ENCODE assay signal across 1 cellular context in genomic region chr16:89491238-89491869, GRCh38.
A peak's percentile ranks its signal among the peaks of the same experiment; 100 is the strongest.
TF ChIP-seq lines count a peak whose summit lies in the region.

No MANE protein-coding gene starts in this region.

TF ChIP-seq in HepG2, 621 proteins besides CTCF, POLR2A, EP300 and RAD21 (continues in another document):
- TF ChIP-seq ZNF441 (CRISPR knock-in tag; IDR thresholded peaks at IDR 0.05; ENCODE audit: borderline replicate concordance): peak; percentile 40; the same call in 1 of the 2 replicates
- TF ChIP-seq ZNF879 (CRISPR knock-in tag; IDR thresholded peaks at IDR 0.05): 0 out of 2 replicates have a peak, but pooled peaks have one; percentile 51
- TF ChIP-seq KDM5A (IDR thresholded peaks at IDR 0.05; ENCODE audit: borderline replicate concordance, low read length): peak; percentile 69
- TF ChIP-seq ZNF576 (CRISPR knock-in tag; IDR thresholded peaks at IDR 0.05): no peak
- TF ChIP-seq THAP9 (CRISPR knock-in tag; IDR thresholded peaks at IDR 0.05; ENCODE audit: borderline replicate concordance): peak; percentile 55; the same call in 1 of the 2 replicates
- TF ChIP-seq ZNF713 (CRISPR knock-in tag; IDR thresholded peaks at IDR 0.05): 0 out of 2 replicates have a peak, but pooled peaks have one; percentile 26
- TF ChIP-seq ZBTB37 (CRISPR knock-in tag; IDR thresholded peaks at IDR 0.05): 0 out of 2 replicates have a peak, but pooled peaks have one; percentile 40
- TF ChIP-seq KDM5B (CRISPR knock-in tag; IDR thresholded peaks at IDR 0.05; ENCODE audit: borderline replicate concordance): 0 out of 2 replicates have a peak, but pooled peaks have one; percentile 16
- peak; percentile 20; the same call in 1 of the 2 replicates for TF ChIP-seq CAMTA2 (CRISPR knock-in tag; IDR thresholded peaks at IDR 0.05; ENCODE audit: borderline replicate concordance)
- 0 out of 2 replicates have a peak, but pooled peaks have one; percentile 18 for TF ChIP-seq ZBTB38 (CRISPR knock-in tag; IDR thresholded peaks at IDR 0.05)
- no peak for TF ChIP-seq NONO (IDR thresholded peaks at IDR 0.05)
- no peak for TF ChIP-seq NONO (CRISPR knock-in tag; conservative IDR thresholded peaks at IDR 0.05)
- peak; percentile 40; the same call in 1 of the 2 replicates for TF ChIP-seq ZNF687 (CRISPR knock-in tag; IDR thresholded peaks at IDR 0.05)
- no peak for TF ChIP-seq ZNF318 (CRISPR knock-in tag; IDR thresholded peaks at IDR 0.05)
- peak; percentile 53; the same call in 1 of the 2 replicates for TF ChIP-seq ZNF333 (CRISPR knock-in tag; IDR thresholded peaks at IDR 0.05; ENCODE audit: borderline replicate concordance)
- peak; percentile 66; the same call in 1 of the 2 replicates for TF ChIP-seq NFE2L1 (CRISPR knock-in tag; IDR thresholded peaks at IDR 0.05; ENCODE audit: borderline replicate concordance)
- TF ChIP-seq TIGD3 (CRISPR knock-in tag; IDR thresholded peaks at IDR 0.05; ENCODE audit: borderline replicate concordance): 0 out of 2 replicates have a peak, but pooled peaks have one; percentile 42
- 0 out of 2 replicates have a peak, but pooled peaks have one; percentile 10 for TF ChIP-seq STAG1 (CRISPR knock-in tag; IDR thresholded peaks at IDR 0.05)
- TF ChIP-seq CEBPG (CRISPR knock-in tag; IDR thresholded peaks at IDR 0.05): no peak
- 0 out of 2 replicates have a peak, but pooled peaks have one; percentile 14 for TF ChIP-seq ZMAT3 (CRISPR knock-in tag; conservative IDR thresholded peaks at IDR 0.05)
- TF ChIP-seq ARNTL (CRISPR knock-in tag; IDR thresholded peaks at IDR 0.05): no peak
- TF ChIP-seq NFAT5 (CRISPR knock-in tag; IDR thresholded peaks at IDR 0.05): no peak
- TF ChIP-seq UBTF (CRISPR knock-in tag; IDR thresholded peaks at IDR 0.05): peak; percentile 6; the same call in 1 of the 2 replicates
